ENCODE assay signal across 25 cellular contexts in the genomic region with DNA sequence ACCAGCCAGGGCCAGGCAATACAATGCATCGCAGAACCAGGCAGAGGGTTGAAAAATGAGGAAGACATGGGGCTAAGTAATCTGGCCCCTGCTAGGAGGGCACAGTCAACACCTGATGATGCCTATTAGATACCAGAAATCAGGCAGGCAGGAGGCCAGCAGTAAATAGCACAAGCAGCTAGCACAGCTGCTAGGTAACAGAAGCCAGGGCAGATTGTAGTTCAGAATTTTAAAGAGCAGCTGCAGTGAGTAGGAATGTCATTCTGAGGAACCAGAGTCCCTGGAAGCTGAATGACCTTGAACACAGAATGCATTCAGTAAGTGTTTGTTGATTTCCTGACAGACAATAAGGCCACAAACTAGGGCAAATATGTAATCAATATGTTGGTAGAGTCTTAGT. TPM values are rescaled to one million over a fixed set of nuclear protein-coding genes. Genes with fewer than 3 reads are reported as not detected.
DNase-seq lines count a peak whose midpoint lies in the region; ATAC-seq lines count a peak whose summit lies in the region.
"Had no signal": no experiment of that assay in that cellular context is flagged by ENCODE, and none has a peak within 500 bp of the region (broad histone marks: within the 10 kb centered on the region; RNA-seq: fewer than 3 reads in every experiment).

No MANE protein-coding gene starts in this region.

- H2BK15ac ChIP-seq in mesendoderm (replicated peaks; ENCODE audit: low read depth) = no peak overlapping the region

- ATAC-seq in GM21825 (IDR thresholded peaks at IDR 0.05; ENCODE audit: unreplicated experiment) (no peak), HG03342 (IDR thresholded peaks at IDR 0.05; ENCODE audit: unreplicated experiment) (no peak)
- ATAC-seq: activated T-cell treated with anti-CD3 and anti-CD28 coated beads, Interleukin-2, amount 50 U/mL, for 4 hours; HepG2 had no signal

- H3K56ac ChIP-seq in mesendoderm (ENCODE audit: low read length) = no peak overlapping the region

- H3K4ac ChIP-seq in mesendoderm (ENCODE audit: low read depth, low read length) = no peak overlapping the region

- no peak overlapping the region for H4K5ac ChIP-seq in mesendoderm (ENCODE audit: low read length)

- no CpG with 5 or more reads among the region's 1 CpG for WGBS in mesendoderm (ENCODE audit: extremely low coverage, insufficient coverage, low lambda C conversion rate)

- no peak overlapping the region for H2BK5ac ChIP-seq in mesendoderm (ENCODE audit: low read length)

- H2BK120ac ChIP-seq in mesendoderm (ENCODE audit: low read depth, low read length) = no peak overlapping the region

- H3K4me3 ChIP-seq in mesendoderm (ENCODE audit: low read length) = no peak overlapping the region
- H3K4me3 ChIP-seq: breast epithelium, GM23248, right atrium auricular region, SJSA1, thyroid gland had no signal

- H3K23ac ChIP-seq in mesendoderm (ENCODE audit: low read length) = no peak overlapping the region

- H3K79me1 ChIP-seq in mesendoderm (ENCODE audit: low read length) = no peaks in the 10 kb centered on the region

- no peak overlapping the region for H3K4me2 ChIP-seq in mesendoderm (ENCODE audit: low read length)

- H4K8ac ChIP-seq in mesendoderm (ENCODE audit: low read depth, low read length) = no peak overlapping the region

- H2AK5ac ChIP-seq in mesendoderm (ENCODE audit: low read length) = no peak overlapping the region

- H3K18ac ChIP-seq in mesendoderm (ENCODE audit: low read length) = no peak overlapping the region

- peak; percentile 25 for DNase-seq in NCI-H1105 treated with DMSO at 0.1 percent for 48 hours (lab: John Stamatoyannopoulos, UW)
- DNase-seq in NCI-H1105 (lab: John Stamatoyannopoulos, UW) = no peak
- DNase-seq in NCI-H1694 (lab: John Stamatoyannopoulos, UW) = peak; percentile 72
- DNase-seq in NCI-H524 (lab: John Stamatoyannopoulos, UW) = peak; percentile 71 to 87
- DNase-seq in mesendoderm = peak; percentile 29
- DNase-seq in activated naive CD4-positive, alpha-beta T cell treated with anti-CD3 and anti-CD28 coated beads, Interleukin-2, amount 50 U/mL, for 16 hours = no peak
- DNase-seq: activated CD8-positive, alpha-beta memory T cell treated with anti-CD3 and anti-CD28 coated beads for 24 hours; activated naive CD4-positive, alpha-beta T cell; activated T-cell treated with anti-CD3 and anti-CD28 coated beads, Interleukin-2, amount 50 U/mL, for 4 hours; AML-193; CD8-positive, alpha-beta memory T cell; cortex of kidney; GM23248; naive B cell; OCI-M1; stimulated activated CD4-positive, alpha-beta T cell treated with anti-CD3 and anti-CD28 coated beads, Interleukin-12 subunit alpha, Interleukin-12 subunit beta, amount 100 ng/mL, for 4 hours; stimulated activated CD4-positive, alpha-beta T cell treated with anti-CD3 and anti-CD28 coated beads, Interleukin-4, amount 100 ng/mL, for 4 hours had no signal

- H3K4me1 ChIP-seq in mesendoderm (ENCODE audit: control insufficient read depth, low read depth, low read length) = no peaks in the 10 kb centered on the region
- H3K4me1 ChIP-seq: breast epithelium, right atrium auricular region, SJSA1, thyroid gland had no signal

- no peak overlapping the region for H3K27ac ChIP-seq in mesendoderm (ENCODE audit: low read depth, low read length)
- H3K27ac ChIP-seq: breast epithelium, GM23248, HL-60, right atrium auricular region, SJSA1, thyroid gland had no signal

- H3K79me2 ChIP-seq in mesendoderm (ENCODE audit: control insufficient read depth, insufficient read depth, low read length) = no peaks in the 10 kb centered on the region

- no peaks in the 10 kb centered on the region for H3K27me3 ChIP-seq in mesendoderm (ENCODE audit: insufficient read depth, low read length, poor library complexity)
- H3K27me3 ChIP-seq: right atrium auricular region, SJSA1, thyroid gland had no signal

- H3K9ac ChIP-seq in mesendoderm (ENCODE audit: low read length) = no peak overlapping the region
- H3K9ac ChIP-seq: GM23248 had no signal

- no peaks in the 10 kb centered on the region for H3K36me3 ChIP-seq in mesendoderm (ENCODE audit: control insufficient read depth, insufficient read depth, low read length)
- H3K36me3 ChIP-seq: breast epithelium, right atrium auricular region, SJSA1, thyroid gland had no signal

RNA-seq across cellular contexts. Expression of a gene that starts 38.8 kb away (rescaled TPM):
- polyA plus RNA-seq in mesendoderm (2013, experiment 1 of 2) = 0.03 TPM
- 0.03 TPM for polyA plus RNA-seq in mesendoderm (2013, experiment 2 of 2)
- polyA plus RNA-seq: CD8-positive, alpha-beta memory T cell; GM23248; HepG2 had no signal

Comparison
In these comparisons a context has a peak if more than half of its experiments do, and no peak if none do; other contexts are left out.
1. DNase-seq: peak in NCI-H1105 treated with DMSO at 0.1 percent for 48 hours (single experiment), NCI-H1694 (single experiment), NCI-H524 (2 of 2) and mesendoderm (single experiment); none in NCI-H1105 (single experiment) and activated naive CD4-positive, alpha-beta T cell treated with anti-CD3 and anti-CD28 coated beads, Interleukin-2, amount 50 U/mL, for 16 hours (single experiment).